ENCODE assay signal across 6 cellular contexts in the genomic region with DNA sequence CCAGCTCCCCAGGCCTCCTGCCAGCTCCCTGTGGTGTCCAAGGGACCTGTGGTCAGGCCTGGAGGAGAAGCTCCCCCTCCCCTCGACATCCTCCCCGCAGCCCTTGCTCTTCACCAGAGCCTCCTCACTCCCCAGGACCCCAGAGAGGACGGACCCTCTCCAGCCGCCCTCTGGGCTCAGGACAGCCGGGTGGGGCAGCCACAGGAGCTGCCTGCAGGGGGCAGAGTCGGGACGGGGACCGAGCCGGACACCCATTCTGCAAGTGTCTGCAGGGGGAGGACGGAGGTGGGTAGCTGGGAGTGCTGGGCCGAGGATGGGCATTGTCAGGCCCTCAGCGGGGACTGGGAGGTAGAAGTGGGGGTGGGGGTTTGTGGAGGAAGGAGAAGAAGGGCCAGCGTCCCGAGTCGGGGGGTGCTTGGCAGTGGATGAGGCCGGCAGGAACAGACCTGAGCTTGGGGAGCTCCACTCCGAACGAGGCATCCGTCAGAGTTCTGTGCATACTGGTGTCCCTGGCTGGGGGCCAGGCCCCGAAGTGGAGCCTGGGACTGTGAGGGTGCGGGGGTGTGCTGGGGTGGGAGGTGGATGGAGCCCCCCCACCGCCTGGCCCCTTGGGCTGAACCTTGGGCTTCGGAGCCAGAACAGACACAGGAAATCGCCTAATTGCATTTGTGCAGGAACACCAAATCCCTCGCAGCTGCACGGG. TPM values are rescaled to one million over a fixed set of nuclear protein-coding genes. Genes with fewer than 3 reads are reported as not detected.
A peak's percentile ranks its signal among the peaks of the same experiment; 100 is the strongest.
DNase-seq lines count a peak whose midpoint lies in the region; ATAC-seq, FAIRE-seq and TF ChIP-seq lines count a peak whose summit lies in the region.

No MANE protein-coding gene starts in this region.

- no peak overlapping the region for H3K4me2 ChIP-seq in keratinocyte (ENCODE audit: control insufficient read depth, extremely low read depth, insufficient read depth, low read depth, low read length)

- H3K27ac ChIP-seq in keratinocyte (ENCODE audit: control insufficient read depth, insufficient read depth, low read length): no peak overlapping the region

- no peaks in the 10 kb centered on the region for H3K9me1 ChIP-seq in keratinocyte (ENCODE audit: control insufficient read depth, extremely low read depth, insufficient read depth, low read length)

- peak; percentile 31 for DNase-seq in EL
- DNase-seq in SK-MEL-5 (ENCODE audit: low read depth, low spot score): peak; percentile 48
- no peak for DNase-seq in keratinocyte (ENCODE audit: low read depth, low spot score)
- no peak for DNase-seq in NCI-H146 (lab: John Stamatoyannopoulos, UW)
- no peak for DNase-seq in hippocampal formation (lab: John Stamatoyannopoulos, UW)

- peak; percentile 43 for FAIRE-seq in keratinocyte (lab: Jason Lieb, UNC)

- TF ChIP-seq CTCF in keratinocyte (optimal IDR thresholded peaks at IDR 0.05 in 1 of 3, IDR thresholded peaks at IDR 0.05 in 1 of 3, conservative IDR thresholded peaks at IDR 0.05 in 1 of 3; ENCODE audit: extremely low read depth in 1 of 3, insufficient read depth in 2 of 3, low read length in 3 of 3): peak; percentile 61 to 87 (median 68)

- no peak for ATAC-seq in HG03521 (IDR thresholded peaks at IDR 0.05; ENCODE audit: unreplicated experiment)

- no peaks in the 10 kb centered on the region for H3K9me3 ChIP-seq in keratinocyte (ENCODE audit: control insufficient read depth, low read depth, low read length)

- peaks cover 8% of the 10 kb centered on the region for H3K27me3 ChIP-seq in keratinocyte (ENCODE audit: control insufficient read depth, extremely low read depth, insufficient read depth, low read length)

- H3K4me1 ChIP-seq in keratinocyte (ENCODE audit: control insufficient read depth, extremely low read depth, insufficient read depth, low read length): peaks cover 30% of the 10 kb centered on the region

- H3K4me3 ChIP-seq in keratinocyte (ENCODE audit: control insufficient read depth in 2 of 3, extremely low read depth in 1 of 3, insufficient read depth in 2 of 3, low read depth in 1 of 3, low read length in 3 of 3): no peak overlapping the region

- H3K9ac ChIP-seq in keratinocyte (ENCODE audit: control insufficient read depth, extremely low read depth, insufficient read depth, low read length): no peak overlapping the region

- in situ Hi-C loops in SK-MEL-5 (cut with HindIII; ENCODE audit: low pct_unique_long_range_greater_than_20kb, low sequenced_read_pairs): no loop called here

- peak overlapping the region; percentile 12 for H2AFZ ChIP-seq in keratinocyte (ENCODE audit: control insufficient read depth, low read length)

- no peaks in the 10 kb centered on the region for H3K36me3 ChIP-seq in keratinocyte (ENCODE audit: control insufficient read depth in 2 of 2, extremely low read depth in 1 of 2, insufficient read depth in 2 of 2, low read length in 2 of 2)

- H3K79me2 ChIP-seq in keratinocyte (ENCODE audit: control insufficient read depth, insufficient read depth, low read length): no peaks in the 10 kb centered on the region

- no peaks in the 10 kb centered on the region for H4K20me1 ChIP-seq in keratinocyte (ENCODE audit: control insufficient read depth, extremely low read depth, insufficient read depth, low read length)

- dilution Hi-C loops in keratinocyte (cut with MboI; ENCODE audit: extremely low pct_ligation_motif_present, low sequenced_read_pairs): no loop called here

RNA-seq across cellular contexts. Expression of a gene that starts 15.2 kb away (rescaled TPM):
- not detected in 2 replicates for total RNA-seq in SK-MEL-5 (2014; rRNA removed; shearing (Covaris generic))
- polyA plus RNA-seq in SK-MEL-5 (2015; cell fraction: cytosol; rRNA removed): not detected in 2 replicates
- not detected in 2 replicates for polyA plus RNA-seq in SK-MEL-5 (2015; cell fraction: nucleus; rRNA removed)
- polyA plus RNA-seq in keratinocyte: not detected in 3 replicates
- not detected for polyA plus RNA-seq in keratinocyte (2011; ENCODE audit: low read depth)
- polyA plus RNA-seq in keratinocyte (2011; cell fraction: cytosol; rRNA removed): not detected in 2 replicates
- not detected in 2 replicates for polyA plus RNA-seq in keratinocyte (2011; cell fraction: nucleus; rRNA removed)
- polyA plus RNA-seq in keratinocyte (2012; ENCODE audit: low replicate concordance): not detected in 2 replicates
- not detected in 3 replicates for polyA minus RNA-seq in keratinocyte
- polyA minus RNA-seq in keratinocyte (2011; cell fraction: cytosol; rRNA and poly(A)+ RNA removed): not detected
- not detected in 2 replicates for polyA minus RNA-seq in keratinocyte (2011; cell fraction: nucleus; rRNA and poly(A)+ RNA removed)

RNA-seq across cellular contexts. Expression of a gene that starts 23.6 kb away (rescaled TPM):
- total RNA-seq in SK-MEL-5 (2014; rRNA removed; shearing (Covaris generic)): not detected in 2 replicates
- not detected in 2 replicates for polyA plus RNA-seq in SK-MEL-5 (2015; cell fraction: cytosol; rRNA removed)
- not detected in 2 replicates for polyA plus RNA-seq in SK-MEL-5 (2015; cell fraction: nucleus; rRNA removed)
- 0.94 to 1.5 TPM (median 0.95 TPM) in 3 replicates for polyA plus RNA-seq in keratinocyte
- polyA plus RNA-seq in keratinocyte (2011; ENCODE audit: low read depth): 6.8 TPM
- polyA plus RNA-seq in keratinocyte (2011; cell fraction: cytosol; rRNA removed): 0.24 and 1.1 TPM in 2 replicates
- 0.31 and 0.36 TPM in 2 replicates for polyA plus RNA-seq in keratinocyte (2011; cell fraction: nucleus; rRNA removed)
- polyA plus RNA-seq in keratinocyte (2012; ENCODE audit: low replicate concordance): 0.38 and 1.1 TPM in 2 replicates
- polyA minus RNA-seq in keratinocyte: 0.16 to 1.0 TPM (median 0.74 TPM) in 3 replicates
- not detected for polyA minus RNA-seq in keratinocyte (2011; cell fraction: cytosol; rRNA and poly(A)+ RNA removed)
- polyA minus RNA-seq in keratinocyte (2011; cell fraction: nucleus; rRNA and poly(A)+ RNA removed): not detected in 2 replicates

RNA-seq across cellular contexts. Expression of a gene that starts 37.7 kb away (rescaled TPM):
- total RNA-seq in SK-MEL-5 (2014; rRNA removed; shearing (Covaris generic)): not detected in 2 replicates
- not detected in 2 replicates for polyA plus RNA-seq in SK-MEL-5 (2015; cell fraction: cytosol; rRNA removed)
- not detected in 2 replicates for polyA plus RNA-seq in SK-MEL-5 (2015; cell fraction: nucleus; rRNA removed)
- polyA plus RNA-seq in keratinocyte: 7.5 to 10.7 TPM (median 9.4 TPM) in 3 replicates
- 13.2 TPM for polyA plus RNA-seq in keratinocyte (2011; ENCODE audit: low read depth)
- polyA plus RNA-seq in keratinocyte (2011; cell fraction: cytosol; rRNA removed): 0.74 and 1.1 TPM in 2 replicates
- 54.0 and 64.5 TPM in 2 replicates for polyA plus RNA-seq in keratinocyte (2011; cell fraction: nucleus; rRNA removed)
- polyA plus RNA-seq in keratinocyte (2012; ENCODE audit: low replicate concordance): 8.1 and 11.6 TPM in 2 replicates
- 0.36 to 0.99 TPM in 2 of 3 replicates, not detected in the other for polyA minus RNA-seq in keratinocyte
- not detected for polyA minus RNA-seq in keratinocyte (2011; cell fraction: cytosol; rRNA and poly(A)+ RNA removed)
- polyA minus RNA-seq in keratinocyte (2011; cell fraction: nucleus; rRNA and poly(A)+ RNA removed): 2.6 and 3.0 TPM in 2 replicates

RNA-seq across cellular contexts. Expression of a gene that starts 41.7 kb away (rescaled TPM):
- not detected in 2 replicates for total RNA-seq in SK-MEL-5 (2014; rRNA removed; shearing (Covaris generic))
- not detected in 2 replicates for polyA plus RNA-seq in SK-MEL-5 (2015; cell fraction: cytosol; rRNA removed)
- polyA plus RNA-seq in SK-MEL-5 (2015; cell fraction: nucleus; rRNA removed): 0.31 TPM in 1 of 2 replicates, not detected in the other
- polyA plus RNA-seq in keratinocyte: 19.3 to 26.4 TPM (median 22.3 TPM) in 3 replicates
- 3.6 TPM for polyA plus RNA-seq in keratinocyte (2011; ENCODE audit: low read depth)
- 3.3 and 14.1 TPM in 2 replicates for polyA plus RNA-seq in keratinocyte (2011; cell fraction: cytosol; rRNA removed)
- 54.7 and 109 TPM in 2 replicates for polyA plus RNA-seq in keratinocyte (2011; cell fraction: nucleus; rRNA removed)
- 15.5 and 30.9 TPM in 2 replicates for polyA plus RNA-seq in keratinocyte (2012; ENCODE audit: low replicate concordance)
- polyA minus RNA-seq in keratinocyte: 2.3 to 3.8 TPM (median 2.6 TPM) in 3 replicates
- 17.8 TPM for polyA minus RNA-seq in keratinocyte (2011; cell fraction: cytosol; rRNA and poly(A)+ RNA removed)
- polyA minus RNA-seq in keratinocyte (2011; cell fraction: nucleus; rRNA and poly(A)+ RNA removed): 11.1 and 15.5 TPM in 2 replicates

RNA-seq across cellular contexts. Expression of a gene that starts 43.0 kb away (rescaled TPM):
- not detected in 2 replicates for total RNA-seq in SK-MEL-5 (2014; rRNA removed; shearing (Covaris generic))
- not detected in 2 replicates for polyA plus RNA-seq in SK-MEL-5 (2015; cell fraction: cytosol; rRNA removed)
- polyA plus RNA-seq in SK-MEL-5 (2015; cell fraction: nucleus; rRNA removed): not detected in 2 replicates
- 0.09 TPM in 1 of 3 replicates, not detected in the others for polyA plus RNA-seq in keratinocyte
- polyA plus RNA-seq in keratinocyte (2011; ENCODE audit: low read depth): not detected
- not detected in 2 replicates for polyA plus RNA-seq in keratinocyte (2011; cell fraction: cytosol; rRNA removed)
- not detected in 2 replicates for polyA plus RNA-seq in keratinocyte (2011; cell fraction: nucleus; rRNA removed)
- polyA plus RNA-seq in keratinocyte (2012; ENCODE audit: low replicate concordance): not detected in 2 replicates
- not detected in 3 replicates for polyA minus RNA-seq in keratinocyte
- polyA minus RNA-seq in keratinocyte (2011; cell fraction: cytosol; rRNA and poly(A)+ RNA removed): not detected
- polyA minus RNA-seq in keratinocyte (2011; cell fraction: nucleus; rRNA and poly(A)+ RNA removed): not detected in 2 replicates

Comparison
In these comparisons a context has a peak if more than half of its experiments do, and no peak if none do; other contexts are left out.
1. DNase-seq: peak in EL (single experiment) and SK-MEL-5 (single experiment); none in keratinocyte (single experiment), NCI-H146 (single experiment) and hippocampal formation (0 of 2).